In the genomic region with DNA sequence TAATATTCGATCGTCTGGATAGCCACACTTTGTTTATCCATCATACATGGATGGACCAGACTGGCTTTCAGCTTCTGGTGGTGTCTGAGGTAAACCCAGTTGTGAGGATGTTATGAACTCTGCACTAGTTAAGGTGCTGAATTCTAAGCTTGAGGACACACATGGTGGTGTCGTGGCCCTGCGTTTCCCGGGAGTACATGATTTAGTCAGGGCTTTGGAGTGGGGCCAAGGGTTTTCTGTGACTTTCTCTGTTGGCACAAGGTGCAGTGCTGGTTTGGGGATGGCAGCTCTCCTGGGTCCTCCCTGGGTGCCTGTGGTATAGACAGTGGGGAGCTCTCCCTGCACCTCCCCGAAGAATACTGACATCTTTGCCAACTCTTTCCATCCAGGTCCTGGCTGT, we compare ENCODE assay signal across 24 cellular contexts.
"Had no signal": no experiment of that assay in that cellular context is flagged by ENCODE, and none has a peak within 500 bp of the region (broad histone marks: within the 10 kb centered on the region; RNA-seq: fewer than 3 reads in every experiment).

No MANE protein-coding gene starts in this region.

- H3K27ac Mint-ChIP-seq: effector memory CD8-positive, alpha-beta T cell; mesothelial cell of epicardium; naive thymus-derived CD4-positive, alpha-beta T cell; nephron; neural progenitor cell; stimulated activated memory B cell treated with anti-CD40 and anti-IgM and Interleukin-4, amounts not matched to agents 10 μg/mL and 1 μg/mL and 100 μg/mL, for 72 hours had no signal

- H3K36me3 ChIP-seq: gastroesophageal sphincter, left lung, neural progenitor cell, ovary, sigmoid colon, thoracic aorta, tibial nerve, upper lobe of left lung had no signal

- H3K27me3 ChIP-seq: gastroesophageal sphincter, heart left ventricle, neural progenitor cell, ovary, sigmoid colon, tibial nerve, upper lobe of left lung had no signal

- H3K4me3 ChIP-seq: coronary artery, gastroesophageal sphincter, heart left ventricle, left lung, neural progenitor cell, ovary, psoas muscle, sigmoid colon, thoracic aorta, tibial nerve, upper lobe of left lung had no signal

- H3K4me1 ChIP-seq: foreskin keratinocyte, neural progenitor cell had no signal

- H3K36me3 Mint-ChIP-seq: mesothelial cell of epicardium; naive thymus-derived CD4-positive, alpha-beta T cell; neural progenitor cell; stimulated activated memory B cell treated with anti-CD40 and anti-IgM and Interleukin-4, amounts not matched to agents 10 μg/mL and 1 μg/mL and 100 μg/mL, for 72 hours had no signal

- ATAC-seq: effector memory CD8-positive, alpha-beta T cell; foreskin keratinocyte; gastroesophageal sphincter; heart left ventricle; left cardiac atrium; left lung; naive thymus-derived CD4-positive, alpha-beta T cell; psoas muscle; right cardiac atrium; stimulated activated memory B cell treated with anti-CD40 and anti-IgM and Interleukin-4, amounts not matched to agents 10 μg/mL and 1 μg/mL and 100 μg/mL, for 72 hours; stimulated activated naive CD8-positive, alpha-beta T cell treated with anti-CD3 and anti-CD28 coated beads, Interleukin-15, Interleukin-2, amounts not matched to agents 100 U/mL and 50 U/mL, for 24 hours had no signal

- H3K27me3 Mint-ChIP-seq: effector memory CD8-positive, alpha-beta T cell had no signal

- H3K9me3 ChIP-seq: gastroesophageal sphincter, left lung, ovary, psoas muscle, sigmoid colon, thoracic aorta, tibial nerve, upper lobe of left lung had no signal

- H3K4me3 Mint-ChIP-seq: effector memory CD8-positive, alpha-beta T cell; mesothelial cell of epicardium; naive thymus-derived CD4-positive, alpha-beta T cell; nephron; neural progenitor cell; stimulated activated memory B cell treated with anti-CD40 and anti-IgM and Interleukin-4, amounts not matched to agents 10 μg/mL and 1 μg/mL and 100 μg/mL, for 72 hours had no signal

- H3K4me1 Mint-ChIP-seq: naive thymus-derived CD4-positive, alpha-beta T cell had no signal

- H2AFZ ChIP-seq: neural progenitor cell had no signal

- H3K4me2 ChIP-seq: neural progenitor cell had no signal

- H3K27ac ChIP-seq: coronary artery, foreskin keratinocyte, gastroesophageal sphincter, heart left ventricle, left lung, neural progenitor cell, ovary, psoas muscle, sigmoid colon, thoracic aorta, tibial nerve, upper lobe of left lung had no signal

- H3K9me3 Mint-ChIP-seq: effector memory CD8-positive, alpha-beta T cell; naive thymus-derived CD4-positive, alpha-beta T cell; nephron; neural progenitor cell; stimulated activated memory B cell treated with anti-CD40 and anti-IgM and Interleukin-4, amounts not matched to agents 10 μg/mL and 1 μg/mL and 100 μg/mL, for 72 hours had no signal

- H3K9ac ChIP-seq: neural progenitor cell had no signal

- DNase-seq: dermis blood vessel endothelial cell; effector memory CD8-positive, alpha-beta T cell; foreskin keratinocyte; heart left ventricle; hippocampal formation; left cardiac atrium; left lung; mesenchymal stem cell; naive thymus-derived CD4-positive, alpha-beta T cell; ovary; psoas muscle; right cardiac atrium; sigmoid colon; stimulated activated CD4-positive, alpha-beta T cell treated with anti-CD3 and anti-CD28 coated beads, Interleukin-4, amount 100 ng/mL, for 4 hours; stimulated activated naive CD8-positive, alpha-beta T cell treated with anti-CD3 and anti-CD28 coated beads, Interleukin-15, Interleukin-2, amounts not matched to agents 100 U/mL and 50 U/mL, for 24 hours; upper lobe of left lung had no signal
